Comparison of ENCODE assay signal across 18 cellular contexts in the genomic region with DNA sequence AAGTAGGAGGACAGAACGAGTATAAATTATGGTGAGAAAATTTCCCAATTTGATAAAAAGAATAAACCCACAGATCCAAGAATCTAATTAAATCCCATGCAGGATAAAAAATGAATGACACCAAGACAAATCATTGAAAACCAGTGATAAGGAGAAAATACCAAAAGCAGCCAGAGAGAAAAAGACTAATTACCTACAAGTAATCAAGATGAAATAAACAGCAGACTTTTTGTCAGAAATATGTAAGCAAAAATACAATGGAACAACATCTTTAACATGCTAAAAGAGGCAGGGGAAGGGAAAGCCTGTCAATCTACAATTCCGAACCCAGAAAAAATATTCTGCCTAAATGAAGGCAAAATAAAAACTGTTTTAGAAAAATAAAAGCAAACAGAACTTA. TPM values are rescaled to one million over a fixed set of nuclear protein-coding genes. Genes with fewer than 3 reads are reported as not detected.
DNase-seq lines count a peak whose midpoint lies in the region; ATAC-seq, FAIRE-seq and TF ChIP-seq lines count a peak whose summit lies in the region.
"Had no signal": no experiment of that assay in that cellular context is flagged by ENCODE, and none has a peak within 500 bp of the region (broad histone marks: within the 10 kb centered on the region; RNA-seq: fewer than 3 reads in every experiment).

No MANE protein-coding gene starts in this region.

- peaks cover 100% of the 10 kb centered on the region for H3K79me2 ChIP-seq in astrocyte (ENCODE audit: insufficient read depth, low read length)
- peaks cover 81% of the 10 kb centered on the region for H3K79me2 ChIP-seq in smooth muscle cell (ENCODE audit: low read depth)

- DNase-seq in HFFc6, result no peak
- DNase-seq in astrocyte (ENCODE audit: low read depth), result no peak
- no peak for DNase-seq in chondrocyte (ENCODE audit: low spot score)
- no peak for DNase-seq in stimulated activated naive B cell treated with anti-CD40 and anti-IgM and Interleukin-4, amounts not matched to agents 10 μg/mL and 1 μg/mL and 100 μg/mL, for 72 hours
- DNase-seq in A673 (ENCODE audit: low spot score), result no peak
- no peak for DNase-seq in smooth muscle cell (lab: John Stamatoyannopoulos, UW; ENCODE audit: unreplicated experiment)
- DNase-seq: Caco-2; CD4-positive, CD25-positive, alpha-beta regulatory T cell; CD8-positive, alpha-beta T cell; DMS153; DND-41; GOT3; HCEC 1CT had no signal

- H3K9ac ChIP-seq in astrocyte (ENCODE audit: low read length) (no peak overlapping the region), smooth muscle cell (ENCODE audit: low read depth) (no peak overlapping the region)
- H3K9ac ChIP-seq: BLaER1 had no signal

- no peaks in the 10 kb centered on the region for H3K36me3 ChIP-seq in HEK293 (ENCODE audit: control insufficient read depth in 2 of 2, insufficient read depth in 1 of 2, low read length in 2 of 2)
- peaks cover 10% of the 10 kb centered on the region for H3K36me3 ChIP-seq in astrocyte (ENCODE audit: insufficient read depth, low read length)
- no peaks in the 10 kb centered on the region for H3K36me3 ChIP-seq in A673 (ENCODE audit: insufficient read depth, low read length, poor library complexity, severe bottlenecking)
- H3K36me3 ChIP-seq in smooth muscle cell (ENCODE audit: low read depth), result peaks cover 16% of the 10 kb centered on the region
- H3K36me3 ChIP-seq: BLaER1 had no signal

- H3K9me3 Mint-ChIP-seq in HFFc6 (peaks cover 12% of the 10 kb centered on the region), astrocyte (ENCODE audit: unreplicated experiment) (peaks cover 3% of the 10 kb centered on the region), chondrocyte (ENCODE audit: low read depth) (peaks cover 16% of the 10 kb centered on the region)
- peaks cover 7 to 10% of the 10 kb centered on the region in 2 donors for H3K9me3 Mint-ChIP-seq in stimulated activated naive B cell treated with anti-CD40 and anti-IgM and Interleukin-4, amounts not matched to agents 10 μg/mL and 1 μg/mL and 100 μg/mL, for 72 hours

- no peaks in the 10 kb centered on the region for H3F3A ChIP-seq in smooth muscle cell (ENCODE audit: low read depth)

- TF ChIP-seq CTCF in HEK293 (tag by site-specific recombination; IDR thresholded peaks at IDR 0.05) (no peak), HFFc6 (IDR thresholded peaks at IDR 0.05) (no peak), astrocyte (IDR thresholded peaks at IDR 0.05; ENCODE audit: insufficient read depth, low read depth, low read length) (no peak), chondrocyte (IDR thresholded peaks at IDR 0.05) (no peak), A673 (conservative IDR thresholded peaks at IDR 0.05; ENCODE audit: low read depth, low read length) (no peak), smooth muscle cell (IDR thresholded peaks at IDR 0.05; ENCODE audit: borderline replicate concordance, insufficient read depth, poor library complexity, severe bottlenecking) (no peak)

- H3K4me3 Mint-ChIP-seq in HFFc6, result peak overlapping the region; percentile 43
- H3K4me3 Mint-ChIP-seq in astrocyte (ENCODE audit: unreplicated experiment), result no peak overlapping the region
- H3K4me3 Mint-ChIP-seq in chondrocyte (ENCODE audit: unreplicated experiment), result no peak overlapping the region
- H3K4me3 Mint-ChIP-seq in stimulated activated naive B cell treated with anti-CD40 and anti-IgM and Interleukin-4, amounts not matched to agents 10 μg/mL and 1 μg/mL and 100 μg/mL, for 72 hours, result no peak overlapping the region
- H3K4me3 Mint-ChIP-seq: B cell; CD8-positive, alpha-beta T cell had no signal

- CTCF ChIA-PET in HEK293 (lab: Yijun Ruan, JAX) (interaction anchor here (0.7 to 0.8 kb wide), 2 partner anchors 12 to 94 kb away, joined by 3 to 5 read pairs; no protein-coding TSS in a partner anchor), A673 (lab: Charles Lee) (no interaction called here)

- POLR2A ChIA-PET in HEK293 (lab: Yijun Ruan, JAX) (no interaction called here), A673 (lab: Charles Lee; ENCODE audit: low non-redundant PET) (no interaction called here)

- intact Hi-C loops in A673 (cut with micrococcal nuclease; ENCODE audit: unreplicated experiment), result no loop called here

- BruUV-seq in A673 (replicated peaks; lab: Mats Ljungman, UMichigan), result no TSS peak

- H4K20me1 ChIP-seq in astrocyte (ENCODE audit: insufficient read depth, low read length) (peaks cover 73% of the 10 kb centered on the region), smooth muscle cell (ENCODE audit: low read depth) (peaks cover 56% of the 10 kb centered on the region)
- H4K20me1 ChIP-seq: BLaER1 had no signal

- ATAC-seq in stimulated activated naive B cell treated with anti-CD40 and anti-IgM and Interleukin-4, amounts not matched to agents 10 μg/mL and 1 μg/mL and 100 μg/mL, for 72 hours (replicated peaks), result no peak
- ATAC-seq: CD8-positive, alpha-beta T cell had no signal

- H3K9me3 ChIP-seq in HEK293 (ENCODE audit: control insufficient read depth, insufficient read depth, low read depth, low read length) (no peaks in the 10 kb centered on the region), astrocyte (ENCODE audit: insufficient read depth, low read depth, low read length) (no peaks in the 10 kb centered on the region), A673 (ENCODE audit: low read depth, low read length, poor library complexity, severe bottlenecking) (peaks cover 16% of the 10 kb centered on the region), smooth muscle cell (replicated peaks; ENCODE audit: low read depth) (peaks cover 5% of the 10 kb centered on the region)
- H3K9me3 ChIP-seq: BLaER1, Caco-2 had no signal

- peak; percentile 9 for FAIRE-seq in astrocyte (lab: Jason Lieb, UNC)
- FAIRE-seq: GM12892 had no signal

- H3K4me3 ChIP-seq in HEK293 (ENCODE audit: low read depth, low read length) (no peak overlapping the region), astrocyte (ENCODE audit: insufficient read depth, low read depth, low read length) (no peak overlapping the region), A673 (ENCODE audit: low read depth, low read length, poor library complexity, severe bottlenecking) (no peak overlapping the region), smooth muscle cell (no peak overlapping the region)
- H3K4me3 ChIP-seq: BLaER1 had no signal

- 95% methylated on average over 2 of the region's 2 CpGs for WGBS in smooth muscle cell (ENCODE audit: low lambda C conversion rate)

- H3K27ac Mint-ChIP-seq in HFFc6, result peak overlapping the region; percentile 67
- no peak overlapping the region for H3K27ac Mint-ChIP-seq in astrocyte (ENCODE audit: unreplicated experiment)
- peak overlapping the region; percentile 43 for H3K27ac Mint-ChIP-seq in chondrocyte (ENCODE audit: unreplicated experiment)
- no peak overlapping the region for H3K27ac Mint-ChIP-seq in stimulated activated naive B cell treated with anti-CD40 and anti-IgM and Interleukin-4, amounts not matched to agents 10 μg/mL and 1 μg/mL and 100 μg/mL, for 72 hours
- H3K27ac Mint-ChIP-seq: B cell; CD4-positive, CD25-positive, alpha-beta regulatory T cell; CD8-positive, alpha-beta T cell had no signal

- H3K4me1 Mint-ChIP-seq in HFFc6 (ENCODE audit: low read depth) (peaks cover 77% of the 10 kb centered on the region), astrocyte (ENCODE audit: low read depth, unreplicated experiment) (peaks cover 43% of the 10 kb centered on the region), chondrocyte (ENCODE audit: low read depth) (peaks cover 52% of the 10 kb centered on the region)
- no peaks in the 10 kb centered on the region for H3K4me1 Mint-ChIP-seq in stimulated activated naive B cell treated with anti-CD40 and anti-IgM and Interleukin-4, amounts not matched to agents 10 μg/mL and 1 μg/mL and 100 μg/mL, for 72 hours
- H3K4me1 Mint-ChIP-seq: B cell; CD4-positive, CD25-positive, alpha-beta regulatory T cell had no signal

- H2AFZ ChIP-seq in astrocyte (ENCODE audit: low read depth, low read length), result no peak overlapping the region
- H2AFZ ChIP-seq in smooth muscle cell (ENCODE audit: low read depth), result no peak overlapping the region

- H3K36me3 Mint-ChIP-seq in HFFc6 (ENCODE audit: low read depth) (peaks cover 78% of the 10 kb centered on the region), astrocyte (ENCODE audit: low read depth, unreplicated experiment) (peaks cover 37% of the 10 kb centered on the region), chondrocyte (ENCODE audit: low read depth) (peaks cover 28% of the 10 kb centered on the region)
- H3K36me3 Mint-ChIP-seq in stimulated activated naive B cell treated with anti-CD40 and anti-IgM and Interleukin-4, amounts not matched to agents 10 μg/mL and 1 μg/mL and 100 μg/mL, for 72 hours, result peaks cover 0 to 5% of the 10 kb centered on the region in 2 donors
- H3K36me3 Mint-ChIP-seq: CD4-positive, CD25-positive, alpha-beta regulatory T cell; CD8-positive, alpha-beta T cell had no signal

- no peak overlapping the region for H3K27ac ChIP-seq in HEK293 (ENCODE audit: extremely low read depth, low read depth, low read length)
- H3K27ac ChIP-seq in astrocyte (ENCODE audit: low read depth, low read length), result no peak overlapping the region
- no peak overlapping the region for H3K27ac ChIP-seq in A673 (ENCODE audit: low read depth, low read length, poor library complexity, severe bottlenecking)
- H3K27ac ChIP-seq in smooth muscle cell (ENCODE audit: low read depth), result no peak overlapping the region
- H3K27ac ChIP-seq: BLaER1, C4-2B had no signal

- H3K27me3 ChIP-seq in astrocyte (ENCODE audit: insufficient read depth, low read length) (no peaks in the 10 kb centered on the region), A673 (replicated peaks; ENCODE audit: insufficient read depth, low read depth, low read length, poor library complexity) (no peaks in the 10 kb centered on the region), smooth muscle cell (ENCODE audit: low read depth) (no peaks in the 10 kb centered on the region)
- H3K27me3 ChIP-seq: BLaER1 had no signal

- H3K27me3 Mint-ChIP-seq in HFFc6 (ENCODE audit: insufficient read depth), result peaks cover 38% of the 10 kb centered on the region
- H3K27me3 Mint-ChIP-seq in astrocyte (ENCODE audit: low read depth, unreplicated experiment), result no peaks in the 10 kb centered on the region
- H3K27me3 Mint-ChIP-seq in chondrocyte (ENCODE audit: low read depth), result no peaks in the 10 kb centered on the region
- peaks cover 17 to 25% of the 10 kb centered on the region in 2 donors for H3K27me3 Mint-ChIP-seq in stimulated activated naive B cell treated with anti-CD40 and anti-IgM and Interleukin-4, amounts not matched to agents 10 μg/mL and 1 μg/mL and 100 μg/mL, for 72 hours
- H3K27me3 Mint-ChIP-seq: CD4-positive, CD25-positive, alpha-beta regulatory T cell had no signal

- H3K4me1 ChIP-seq in HEK293 (ENCODE audit: control insufficient read depth, insufficient read depth, low read length) (no peaks in the 10 kb centered on the region), astrocyte (ENCODE audit: insufficient read depth, low read length) (peaks cover 12% of the 10 kb centered on the region), A673 (ENCODE audit: insufficient read depth, low read length, poor library complexity, severe bottlenecking) (no peaks in the 10 kb centered on the region), smooth muscle cell (ENCODE audit: low read depth) (peaks cover 6% of the 10 kb centered on the region)
- H3K4me1 ChIP-seq: BLaER1, Caco-2 had no signal

- H3K4me2 ChIP-seq in astrocyte (ENCODE audit: low read length) (no peak overlapping the region), smooth muscle cell (no peak overlapping the region)
- H3K4me2 ChIP-seq: BLaER1 had no signal

RNA-seq across cellular contexts. Expression of gene CCN1, which starts 20.7 kb away (rescaled TPM):
- 1,000 to 10,000 TPM in 3 of 6 experiments, 100 to 1,000 TPM in 3; 877 to 1,071 (median 1,004) TPM for total RNA-seq in HFFc6 (2021; fragmentation: NEBNext Ultra II Directional; extraction: Animal tissue kit (Norgen Biotek cat#: 25700))
- total RNA-seq in astrocyte (624 and 672 TPM in 2 replicates), chondrocyte (523 to 556 TPM (median 539 TPM) in 3 replicates), A673 (2021) (13.5 and 24.3 TPM in 2 replicates), smooth muscle cell (440 and 450 TPM in 2 replicates)
- polyA plus RNA-seq in smooth muscle cell, result 1,412 and 1,766 TPM in 2 replicates
- total RNA-seq: B cell; CD4-positive, CD25-positive, alpha-beta regulatory T cell; CD8-positive, alpha-beta T cell had no signal
- polyA plus RNA-seq: CD4-positive, CD25-positive, alpha-beta regulatory T cell had no signal

Comparison
In these comparisons a context has a peak if more than half of its experiments do, and no peak if none do; other contexts are left out.
1. H3K27ac Mint-ChIP-seq: peak in HFFc6 (single experiment) and chondrocyte (single experiment); none in astrocyte (single experiment) and stimulated activated naive B cell treated with anti-CD40 and anti-IgM and Interleukin-4, amounts not matched to agents 10 μg/mL and 1 μg/mL and 100 μg/mL, for 72 hours (single experiment).
2. RNA of gene CCN1, which starts 20.7 kb away (total RNA-seq): 877 to 1,071 TPM in HFFc6, 624 to 672 TPM in astrocyte, 523 to 556 TPM in chondrocyte and 440 to 450 TPM in smooth muscle cell; 13.5 to 24.3 TPM in A673; every median in the first group is over 10 times any median in the second.